In genomic region chr10:92849576-92850090, GRCh38 we compare ENCODE assay signal across 9 cellular contexts. TPM values are rescaled to one million over a fixed set of nuclear protein-coding genes. Genes with fewer than 3 reads are reported as not detected.
A peak's percentile ranks its signal among the peaks of the same experiment; 100 is the strongest.
DNase-seq lines count a peak whose midpoint lies in the region; ATAC-seq and TF ChIP-seq lines count a peak whose summit lies in the region.
"Had no signal": no experiment of that assay in that cellular context is flagged by ENCODE, and none has a peak within 500 bp of the region (broad histone marks: within the 10 kb centered on the region; RNA-seq: fewer than 3 reads in every experiment).

No MANE protein-coding gene starts in this region.

- no peaks in the 10 kb centered on the region for H3K9me2 ChIP-seq in MM.1S (replicated peaks; ENCODE audit: insufficient read depth, low read length)

- H3K9me3 ChIP-seq in MM.1S (replicated peaks; ENCODE audit: insufficient read depth, low read length) (no peaks in the 10 kb centered on the region), neutrophil (no peaks in the 10 kb centered on the region)

- H3K4me3 ChIP-seq in GM06990 (replicated peaks; ENCODE audit: low read depth, low read length) (peak overlapping the region; percentile 80; the same call in 1 of the 2 replicates), MM.1S (ENCODE audit: low read length) (peak overlapping the region; percentile 80), choroid plexus epithelial cell (ENCODE audit: low read depth, low read length) (peak overlapping the region; percentile 80), neutrophil (ENCODE audit: low read depth in 1 of 2, low read length in 1 of 2) (peak overlapping the region; percentile 85 to 99)

- DNase-seq in GM06990 (ENCODE audit: extremely low read depth, insufficient read length) (no peak), MM.1S (no peak), choroid plexus epithelial cell (ENCODE audit: low read depth) (no peak), LoVo (ENCODE audit: low spot score) (no peak), H4 (ENCODE audit: low spot score) (no peak), iPS-NIHi11 (ENCODE audit: low spot score) (no peak)

- peak overlapping the region; percentile 69; the same call in 1 of the 2 replicates for H2AFZ ChIP-seq in MM.1S (ENCODE audit: low read length)

- H3K36me3 ChIP-seq in GM06990 (ENCODE audit: control insufficient read depth, insufficient read depth, low read length) (no peaks in the 10 kb centered on the region), MM.1S (replicated peaks; ENCODE audit: insufficient read depth, low read length) (no peaks in the 10 kb centered on the region), neutrophil (no peaks in the 10 kb centered on the region)

- H3K27ac ChIP-seq in MM.1S (ENCODE audit: low read length) (peak overlapping the region; percentile 27; the same call in 1 of the 2 replicates), neutrophil (peak overlapping the region; percentile 94)
- H3K27ac ChIP-seq: epithelial cell of prostate had no signal

- ATAC-seq in HG03159 (IDR thresholded peaks at IDR 0.05; ENCODE audit: unreplicated experiment), result no peak

- H3F3A ChIP-seq in MM.1S (ENCODE audit: insufficient read depth, low read length), result peaks cover 18% of the 10 kb centered on the region

- peak overlapping the region; percentile 89 for H3K4me2 ChIP-seq in MM.1S (ENCODE audit: low read depth, low read length)

- no peak for TF ChIP-seq CTCF in GM06990 (IDR thresholded peaks at IDR 0.05; ENCODE audit: insufficient read depth, low read length, poor library complexity, severe bottlenecking)
- TF ChIP-seq CTCF in MM.1S (IDR thresholded peaks at IDR 0.05; ENCODE audit: low read length), result no peak
- no peak for TF ChIP-seq CTCF in choroid plexus epithelial cell (conservative IDR thresholded peaks at IDR 0.05; ENCODE audit: low read depth, low read length)
- no peak for TF ChIP-seq CTCF in neutrophil (IDR thresholded peaks at IDR 0.05)

- no peaks in the 10 kb centered on the region for H4K20me1 ChIP-seq in MM.1S (ENCODE audit: insufficient read depth, low read length)

- H3K27me3 ChIP-seq in GM06990 (replicated peaks; ENCODE audit: control insufficient read depth, insufficient read depth, low read length) (no peaks in the 10 kb centered on the region), MM.1S (replicated peaks; ENCODE audit: insufficient read depth, low read length) (no peaks in the 10 kb centered on the region), neutrophil (no peaks in the 10 kb centered on the region)

- H3K4me1 ChIP-seq in MM.1S (ENCODE audit: low read length) (peaks cover 36% of the 10 kb centered on the region), neutrophil (ENCODE audit: control insufficient read depth in 1 of 2, insufficient read depth in 1 of 2, low read depth in 1 of 2, low read length in 1 of 2) (peaks cover 49 to 52% of the 10 kb centered on the region in 2 experiments)

- H3K9ac ChIP-seq in MM.1S (ENCODE audit: low read length), result peak overlapping the region; percentile 86; the same call in 1 of the 2 replicates

- H3K79me2 ChIP-seq in MM.1S (ENCODE audit: low read length), result peaks cover 31% of the 10 kb centered on the region

RNA-seq across cellular contexts. Expression of gene EXOC6, which starts 1.3 kb away (rescaled TPM):
- 6.9 and 8.8 TPM in 2 replicates for total RNA-seq in H4 (2014; rRNA removed; shearing (Covaris generic))
